In genomic region chr11:118924591-118925585, GRCh38 we compare ENCODE assay signal across 1 cellular context.
TF ChIP-seq lines count a peak whose summit lies in the region.

No MANE protein-coding gene starts in this region.

TF ChIP-seq in HepG2, 621 proteins besides CTCF, POLR2A, EP300 and RAD21 (continued from another document):
- TF ChIP-seq MYPOP (CRISPR knock-in tag; IDR thresholded peaks at IDR 0.05): no peak
